ENCODE assay signal across 22 cellular contexts in genomic region chrX:809081-809480, GRCh38.
"Had no signal": no experiment of that assay in that cellular context is flagged by ENCODE, and none has a peak within 500 bp of the region (broad histone marks: within the 10 kb centered on the region; RNA-seq: fewer than 3 reads in every experiment).

No MANE protein-coding gene starts in this region.

- H3K9me3 ChIP-seq: colonic mucosa, gastrocnemius medialis, left lung, lower lobe of right lung, mucosa of descending colon had no signal

- H2AFZ ChIP-seq: hepatocyte had no signal

- H3K4me3 ChIP-seq: colonic mucosa, dorsolateral prefrontal cortex, esophagus squamous epithelium, gastrocnemius medialis, hepatocyte, left lung, lower lobe of right lung, mucosa of descending colon had no signal

- H3K4me2 ChIP-seq: hepatocyte had no signal

- H3K79me2 ChIP-seq: hepatocyte had no signal

- H3K27me3 ChIP-seq: colonic mucosa, gastrocnemius medialis, hepatocyte had no signal

- H3K36me3 Mint-ChIP-seq: immature natural killer cell, mesothelial cell of epicardium, naive B cell had no signal

- H3K4me1 Mint-ChIP-seq: immature natural killer cell, mesothelial cell of epicardium had no signal

- H3K4me1 ChIP-seq: colonic mucosa, esophagus squamous epithelium, gastrocnemius medialis, left lung, lower lobe of right lung had no signal

- H3K4me3 Mint-ChIP-seq: immature natural killer cell, mesothelial cell of epicardium, naive B cell had no signal

- H3K27ac Mint-ChIP-seq: immature natural killer cell, mesothelial cell of epicardium, naive B cell had no signal

- H3K36me3 ChIP-seq: colonic mucosa, esophagus squamous epithelium, gastrocnemius medialis, left lung, lower lobe of right lung had no signal

- H3K27ac ChIP-seq: colonic mucosa, dorsolateral prefrontal cortex, esophagus squamous epithelium, gastrocnemius medialis, hepatocyte, left lung, lower lobe of right lung had no signal

- DNase-seq: cerebellar nuclear complex; colonic mucosa; dermis blood vessel endothelial cell; dorsolateral prefrontal cortex; effector CD4-positive, alpha-beta T cell; effector memory CD4-positive, alpha-beta T cell; esophagus squamous epithelium; foreskin fibroblast; foreskin melanocyte; gastrocnemius medialis; glutamatergic neuron; hypothalamus; immature natural killer cell; left cardiac atrium; left lung; left ventricle myocardium superior; lower lobe of right lung; mesenchymal stem cell; mucosa of descending colon; naive B cell had no signal
